24 cellular contexts compared by ENCODE assay signal in genomic region chr9:17453751-17454150, GRCh38.
"Had no signal": no experiment of that assay in that cellular context is flagged by ENCODE, and none has a peak within 500 bp of the region (broad histone marks: within the 10 kb centered on the region; RNA-seq: fewer than 3 reads in every experiment).

No MANE protein-coding gene starts in this region.

- H2AFZ ChIP-seq: hepatocyte had no signal

- DNase-seq: activated CD4-positive, alpha-beta T cell treated with anti-CD3 and anti-CD28 coated beads, Interleukin-2, amount 50 U/mL, for 48 hours; activated CD8-positive, alpha-beta memory T cell treated with anti-CD3 and anti-CD28 coated beads, Interleukin-2, amount 50 U/mL, for 48 hours; activated effector memory CD4-positive, alpha-beta T cell treated with Interleukin-2 at 50 U/mL for 16 hours; activated naive CD4-positive, alpha-beta T cell treated with anti-CD3 and anti-CD28 coated beads, Interleukin-2, amount 10 ng/mL, durations not matched to agents 7 days and 5 days; activated T-cell treated with anti-CD3 and anti-CD28 coated beads, Interleukin-2, amount 50 U/mL, for 72 hours; amygdala; body of pancreas; glutamatergic neuron; immature natural killer cell; kidney glomerular epithelial cell; left lung; naive B cell; nucleus accumbens; posterior cingulate gyrus; right lobe of liver; stimulated activated CD4-positive, alpha-beta T cell treated with anti-CD3 and anti-CD28 coated beads, Interleukin-1b, Interleukin-23, amount 100 ng/mL, for 48 hours; stimulated activated naive CD8-positive, alpha-beta T cell treated with anti-CD3 and anti-CD28 coated beads, Interleukin-15, amount 100 ng/mL, for 72 hours; T1000 had no signal

- H3K4me2 ChIP-seq: hepatocyte had no signal

- ATAC-seq: activated T-cell treated with anti-CD3 and anti-CD28 coated beads, Interleukin-2, amount 50 U/mL, for 72 hours; body of pancreas; left lung; right lobe of liver; stimulated activated naive CD8-positive, alpha-beta T cell treated with anti-CD3 and anti-CD28 coated beads, Interleukin-15, amount 100 ng/mL, for 72 hours; WTC11 had no signal

- H3K27ac ChIP-seq: body of pancreas, hepatocyte, left lung, right lobe of liver, skin epidermis, suprapubic skin, tibial nerve had no signal

- H3K36me3 ChIP-seq: left lung, right lobe of liver, suprapubic skin had no signal

- H3K4me1 ChIP-seq: body of pancreas, left lung, right lobe of liver, suprapubic skin, tibial nerve had no signal

- H3K4me3 ChIP-seq: body of pancreas, hepatocyte, left lung, lung, right lobe of liver, skin epidermis, suprapubic skin, tibial nerve had no signal

- H3K27me3 ChIP-seq: body of pancreas, hepatocyte, left lung, right lobe of liver, suprapubic skin, tibial nerve had no signal

- H3K79me2 ChIP-seq: hepatocyte had no signal

- H3K9me3 ChIP-seq: body of pancreas, left lung, right lobe of liver, suprapubic skin, tibial nerve had no signal
